In the genomic region with DNA sequence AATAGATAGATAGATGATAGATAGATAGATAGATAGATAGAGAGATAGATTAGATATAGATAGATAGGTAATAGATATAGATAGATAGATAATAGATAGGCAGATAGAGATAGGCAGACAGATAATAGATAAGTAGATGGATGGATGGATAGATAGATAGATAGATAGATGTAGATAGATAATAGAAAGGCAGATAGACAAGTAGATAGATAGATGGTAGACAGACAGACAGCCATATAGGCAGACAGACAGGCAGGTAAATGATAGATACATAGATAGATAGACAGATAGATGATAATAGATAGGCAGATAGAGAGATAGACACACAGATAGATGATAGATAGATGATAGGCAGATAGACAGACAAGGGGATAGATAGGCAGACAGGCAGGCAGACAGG, we compare ENCODE assay signal across 34 cellular contexts.
"Had no signal": no experiment of that assay in that cellular context is flagged by ENCODE, and none has a peak within 500 bp of the region (broad histone marks: within the 10 kb centered on the region; RNA-seq: fewer than 3 reads in every experiment).

No MANE protein-coding gene starts in this region.

- H3K4me3 ChIP-seq: MG63 had no signal

- H3K9me3 ChIP-seq: MG63 had no signal

- H3K36me3 ChIP-seq: MG63 had no signal

- DNase-seq: Kasumi-1, MG63, MM.1S, MV-4-11, NCI-H1048, NCI-H1092, NCI-H1092 treated with DMSO at 0.1 percent for 48 hours, NCI-H1105, NCI-H1105 treated with DMSO at 0.1 percent for 48 hours, NCI-H1417, NCI-H1417 treated with DMSO at 0.1 percent for 48 hours, NCI-H1436, NCI-H1436 treated with DMSO at 0.1 percent for 48 hours, NCI-H146, NCI-H1694, NCI-H1694 treated with DMSO at 0.1 percent for 48 hours, NCI-H187, NCI-H187 treated with DMSO at 0.1 percent for 48 hours, NCI-H1930, NCI-H2029, NCI-H2029 treated with DMSO at 0.1 percent for 48 hours, NCI-H2081, NCI-H2081 treated with DMSO at 0.1 percent for 48 hours, NCI-H2107, NCI-H2171, NCI-H2171 treated with DMSO at 0.1 percent for 48 hours, NCI-H2227 treated with DMSO at 0.1 percent for 48 hours, NCI-H226, NCI-H446, NCI-H446 treated with DMSO at 0.1 percent for 48 hours, NCI-H510A, NCI-H510A treated with DMSO at 0.1 percent for 48 hours, NCI-H524, NCI-H524 treated with DMSO at 0.1 percent for 48 hours had no signal
